ENCODE assay signal across 8 cellular contexts in genomic region chr6:26596579-26597388, GRCh38. TPM values are rescaled to one million over a fixed set of nuclear protein-coding genes. Genes with fewer than 3 reads are reported as not detected.
DNase-seq lines count a peak whose midpoint lies in the region; ATAC-seq and TF ChIP-seq lines count a peak whose summit lies in the region.

Gene ABT1, plus strand, starts transcription at chr6:26596953. Its CDS starts 30 bp downstream, at chr6:26596983.

- H3K27ac Mint-ChIP-seq in activated T-cell treated with anti-CD3 and anti-CD28 coated beads, Interleukin-2, amount 50 U/mL, for 24 hours = no peak within 1 kb of the TSS

- 0% methylated on average over 51 of the region's 51 CpGs for WGBS in esophagus, 2 donors

- H3K36me3 ChIP-seq in esophagus (ENCODE audit: control insufficient read depth in 2 of 2, insufficient read depth in 2 of 2, low read length in 1 of 2) (peaks cover 0 to 9% of the 10 kb centered on the region in 2 donors), mucosa of rectum (ENCODE audit: control insufficient read depth in 2 of 2, insufficient read depth in 2 of 2, low read length in 2 of 2) (peaks cover 18 to 27% of the 10 kb centered on the region in 2 donors)

- H3K27ac ChIP-seq in esophagus (ENCODE audit: low read depth in 2 of 2, low read length in 1 of 2) (peak within 1 kb of the TSS; percentile 91 to 97), mucosa of rectum (ENCODE audit: low read depth in 2 of 2, low read length in 2 of 2) (peak within 1 kb of the TSS; percentile 67 to 84)

- H3K4me1 ChIP-seq in esophagus (ENCODE audit: control insufficient read depth in 2 of 2, insufficient read depth in 2 of 2, low read length in 1 of 2) (peaks cover 6 to 10% of the 10 kb centered on the region in 2 donors), mucosa of rectum (ENCODE audit: control insufficient read depth in 2 of 2, insufficient read depth in 2 of 2, low read length in 2 of 2) (peaks cover 9 to 17% of the 10 kb centered on the region in 2 donors)

- H3K36me3 Mint-ChIP-seq in activated T-cell treated with anti-CD3 and anti-CD28 coated beads, Interleukin-2, amount 50 U/mL, for 24 hours (ENCODE audit: low read depth) = peaks cover 21% of the 10 kb centered on the region

- H3K4me1 Mint-ChIP-seq in activated T-cell treated with anti-CD3 and anti-CD28 coated beads, Interleukin-2, amount 50 U/mL, for 24 hours (ENCODE audit: low read depth) = peaks cover 46% of the 10 kb centered on the region

- peaks cover 30% of the 10 kb centered on the region for H3K27me3 Mint-ChIP-seq in activated T-cell treated with anti-CD3 and anti-CD28 coated beads, Interleukin-2, amount 50 U/mL, for 24 hours

- H3K4me3 ChIP-seq in esophagus (ENCODE audit: low read depth in 1 of 2, low read length in 2 of 2) = peak within 1 kb of the TSS; percentile 86 to 96
- H3K4me3 ChIP-seq in mucosa of rectum (ENCODE audit: low read length in 2 of 2) = peak within 1 kb of the TSS; percentile 90 to 99

- H3K27me3 ChIP-seq in esophagus (ENCODE audit: control insufficient read depth in 1 of 2, insufficient read depth in 2 of 2, low read length in 2 of 2) (no peaks in the 10 kb centered on the region), mucosa of rectum (ENCODE audit: control insufficient read depth in 2 of 2, insufficient read depth in 2 of 2, low read length in 2 of 2) (peaks cover 12 to 17% of the 10 kb centered on the region in 2 donors)

- H3K4me3 Mint-ChIP-seq in activated T-cell treated with anti-CD3 and anti-CD28 coated beads, Interleukin-2, amount 50 U/mL, for 24 hours = no peak within 1 kb of the TSS

- no peaks in the 10 kb centered on the region for H3K9me3 ChIP-seq in esophagus (ENCODE audit: control insufficient read depth in 2 of 2, insufficient read depth in 1 of 2, low read depth in 1 of 2, low read length in 1 of 2)
- no peaks in the 10 kb centered on the region for H3K9me3 ChIP-seq in mucosa of rectum (ENCODE audit: control insufficient read depth in 2 of 2, low read length in 2 of 2)

- DNase-seq in DMS53 (lab: John Stamatoyannopoulos, UW) (peak; percentile 99), KG1 (lab: John Stamatoyannopoulos, UW) (peak; percentile 96)
- DNase-seq in activated T-cell treated with anti-CD3 and anti-CD28 coated beads, Interleukin-2, amount 50 U/mL, for 24 hours = peak; percentile 97
- peak; percentile 98 for DNase-seq in stimulated activated CD8-positive, alpha-beta memory T cell treated with anti-CD3 and anti-CD28 coated beads, Interleukin-4, amount 100 ng/mL, for 48 hours

- H3K9me3 Mint-ChIP-seq in activated T-cell treated with anti-CD3 and anti-CD28 coated beads, Interleukin-2, amount 50 U/mL, for 24 hours = no peaks in the 10 kb centered on the region

- peak within 1 kb of the TSS; percentile 93 to 96 for H3K9ac ChIP-seq in mucosa of rectum (ENCODE audit: low read depth in 1 of 2, low read length in 2 of 2)

- ATAC-seq in GM21723 (IDR thresholded peaks at IDR 0.05; ENCODE audit: unreplicated experiment) = peak; percentile 74

TF ChIP-seq in PFSK-1, 5 proteins besides CTCF, POLR2A, EP300 and RAD21:
- TF ChIP-seq SIN3A (IDR thresholded peaks at IDR 0.05; ENCODE audit: borderline replicate concordance, insufficient read depth, low read length) (peak; percentile 19; the same call in 1 of the 2 replicates), POLR2AphosphoS5 (IDR thresholded peaks at IDR 0.05; ENCODE audit: low read depth, low read length) (peak; percentile 86), TAF1 (IDR thresholded peaks at IDR 0.05; ENCODE audit: borderline replicate concordance, insufficient read depth, low read length) (peak; percentile 86; the same call in 1 of the 2 replicates), REST (IDR thresholded peaks at IDR 0.05; ENCODE audit: insufficient read depth in 1 of 2, low read depth in 2 of 2, low read length in 2 of 2) (peak in 1 of 2 experiments; percentile 36; a peak in 1 of 4 replicates), FOXP2 (optimal IDR thresholded peaks at IDR 0.05; ENCODE audit: borderline replicate concordance, extremely low read depth, extremely low read length, insufficient read depth) (peak; percentile 92)
TF ChIP-seq in PFSK-1: peak in this region for 5.

RNA-seq across cellular contexts. Expression of gene ABT1, which starts in this region (rescaled TPM):
- 25.2 TPM for polyA plus RNA-seq in PFSK-1 (2012; ENCODE audit: insufficient read length, low read depth)
- polyA plus RNA-seq in esophagus = 10 to 100 TPM in 1 of 2 donors, 1 to 10 TPM in 1; 7.9 to 17.8 TPM

Comparison
In these comparisons a context has a peak if more than half of its experiments do, and no peak if none do; other contexts are left out.
1. Peak in every context shown above with its lines: DNase-seq, ATAC-seq, H3K4me3 ChIP-seq and H3K27ac ChIP-seq.